In genomic region chr4:44287505-44287904, GRCh38 we compare ENCODE assay signal across 30 cellular contexts.
"Had no signal": no experiment of that assay in that cellular context is flagged by ENCODE, and none has a peak within 500 bp of the region (broad histone marks: within the 10 kb centered on the region; RNA-seq: fewer than 3 reads in every experiment).

No MANE protein-coding gene starts in this region.

- H3K27me3 ChIP-seq: adrenal gland, ascending aorta, body of pancreas, brain microvascular endothelial cell, breast epithelium, cardiac muscle cell had no signal

- H3K4me3 ChIP-seq: adrenal gland, ascending aorta, body of pancreas, breast epithelium, cardiac muscle cell had no signal

- DNase-seq: activated effector memory CD4-positive, alpha-beta T cell treated with anti-CD3 and anti-CD28 coated beads, Interleukin-2, amount 50 U/mL, for 16 hours; activated effector memory CD4-positive, alpha-beta T cell treated with Interleukin-2 at 50 U/mL for 16 hours; activated gamma-delta T cell; activated gamma-delta T cell treated with Interleukin-2 at 50 U/mL for 16 hours; activated naive CD4-positive, alpha-beta T cell; activated naive CD4-positive, alpha-beta T cell treated with anti-CD3 and anti-CD28 coated beads for 36 hours; activated naive CD4-positive, alpha-beta T cell treated with anti-CD3 and anti-CD28 coated beads, Interleukin-2, amount 10 ng/mL, durations not matched to agents 7 days and 5 days; activated naive CD4-positive, alpha-beta T cell treated with anti-CD3 and anti-CD28 coated beads, Interleukin-2, amount 50 U/mL, for 16 hours; activated naive CD4-positive, alpha-beta T cell treated with Interleukin-2 at 50 U/mL for 16 hours; activated naive CD8-positive, alpha-beta T cell treated with anti-CD3 and anti-CD28 coated beads for 36 hours; activated naive CD8-positive, alpha-beta T cell treated with anti-CD3 and anti-CD28 coated beads, Interleukin-2, amount 10 ng/mL, durations not matched to agents 7 days and 5 days; activated naive CD8-positive, alpha-beta T cell treated with anti-CD3 and anti-CD28 coated beads, Interleukin-2, amount 50 U/mL, for 24 hours; activated T-cell treated with anti-CD3 and anti-CD28 coated beads, Interleukin-2, amount 50 U/mL, for 1 hour; activated T-cell treated with anti-CD3 and anti-CD28 coated beads, Interleukin-2, amount 50 U/mL, for 24 hours; activated T-cell treated with anti-CD3 and anti-CD28 coated beads, Interleukin-2, amount 50 U/mL, for 4 hours; activated T-cell treated with anti-CD3 and anti-CD28 coated beads, Interleukin-2, amount 50 U/mL, for 48 hours; activated T-cell treated with anti-CD3 and anti-CD28 coated beads, Interleukin-2, amount 50 U/mL, for 72 hours; adrenal gland; amniotic stem cell; amygdala; anterior cingulate cortex; aorta; body of pancreas; brain microvascular endothelial cell; caudate nucleus; central memory CD4-positive, alpha-beta T cell; cerebellar nuclear complex had no signal

- H3K36me3 ChIP-seq: adrenal gland, ascending aorta, brain microvascular endothelial cell, breast epithelium, cardiac muscle cell had no signal

- H3K27ac ChIP-seq: adrenal gland, ascending aorta, body of pancreas, brain microvascular endothelial cell, breast epithelium, cardiac muscle cell had no signal

- H3K4me1 ChIP-seq: adrenal gland, ascending aorta, body of pancreas, breast epithelium had no signal
